1 cellular context compared by ENCODE assay signal in genomic region chr20:49642808-49643207, GRCh38.
TF ChIP-seq lines count a peak whose summit lies in the region.

No MANE protein-coding gene starts in this region.

TF ChIP-seq in WTC11, 78 proteins besides CTCF, POLR2A, EP300 and RAD21 (continued from another document):
- no peak for TF ChIP-seq MYBL2 (CRISPR knock-in tag; IDR thresholded peaks at IDR 0.05)
- TF ChIP-seq NFYB (CRISPR knock-in tag; conservative IDR thresholded peaks at IDR 0.05; ENCODE audit: low read depth) = no peak
- TF ChIP-seq ZSCAN18 (CRISPR knock-in tag; IDR thresholded peaks at IDR 0.05) = no peak
- TF ChIP-seq NR3C1 (CRISPR knock-in tag; conservative IDR thresholded peaks at IDR 0.05; ENCODE audit: low read depth) = no peak
- TF ChIP-seq SOX15 (CRISPR knock-in tag; IDR thresholded peaks at IDR 0.05) = no peak
- TF ChIP-seq E2F4 (CRISPR knock-in tag; IDR thresholded peaks at IDR 0.05; ENCODE audit: borderline replicate concordance, low read depth) = no peak
- TF ChIP-seq TCF7 (CRISPR knock-in tag; IDR thresholded peaks at IDR 0.05; ENCODE audit: low read depth) = no peak
- TF ChIP-seq NR1H2 (CRISPR knock-in tag; IDR thresholded peaks at IDR 0.05) = no peak
- no peak for TF ChIP-seq STAT6 (CRISPR knock-in tag; conservative IDR thresholded peaks at IDR 0.05; ENCODE audit: low read depth)
- no peak for TF ChIP-seq GABPB1 (CRISPR knock-in tag; IDR thresholded peaks at IDR 0.05)
TF ChIP-seq in WTC11: peak in this region for 0.
